In genomic region chr17:56665864-56666263, GRCh38 we compare ENCODE assay signal across 22 cellular contexts.
DNase-seq lines count a peak whose midpoint lies in the region; ATAC-seq, FAIRE-seq and TF ChIP-seq lines count a peak whose summit lies in the region.
"Had no signal": no experiment of that assay in that cellular context is flagged by ENCODE, and none has a peak within 500 bp of the region (broad histone marks: within the 10 kb centered on the region; RNA-seq: fewer than 3 reads in every experiment).

No MANE protein-coding gene starts in this region.

- H3K4me1 ChIP-seq in psoas muscle, result peaks cover 8% of the 10 kb centered on the region
- H3K4me1 ChIP-seq: BLaER1, SJSA1 had no signal

- ATAC-seq in psoas muscle, result peak; percentile 32 to 85 (median 53)
- ATAC-seq in GM18858 (IDR thresholded peaks at IDR 0.05; ENCODE audit: unreplicated experiment), result no peak
- ATAC-seq: GM12878, Right ventricle myocardium inferior had no signal

- DNase-seq in DMS 273 treated with DMSO at 0.1 percent for 48 hours (lab: John Stamatoyannopoulos, UW) (peak; percentile 66), HTR-8/SVneo (ENCODE audit: insufficient read length, low spot score) (no peak), cerebellum (ENCODE audit: low spot score) (peak; percentile 28), psoas muscle (no peak), head of caudate nucleus (no peak), brain microvascular endothelial cell (no peak)
- DNase-seq: CD4-positive, alpha-beta T cell; COR-L47; DND-41; GOT3; HCEC 1CT; Karpas-422; MV-4-11; NCI-H1105 treated with DMSO at 0.1 percent for 48 hours; NCI-H187; NCI-H226; NCI-H510A treated with DMSO at 0.1 percent for 48 hours had no signal

- WGBS in psoas muscle, 3 donors, result 3 to 12% (median 9%) methylated on average over 6 of the region's 6 CpGs

- no peak overlapping the region for H3K4me3 ChIP-seq in psoas muscle
- no peak overlapping the region for H3K4me3 ChIP-seq in brain microvascular endothelial cell (ENCODE audit: low read depth, low read length)
- H3K4me3 ChIP-seq: BLaER1, GM12878, SJSA1 had no signal

- TF ChIP-seq CTCF in psoas muscle (IDR thresholded peaks at IDR 0.05) (no peak), brain microvascular endothelial cell (IDR thresholded peaks at IDR 0.05; ENCODE audit: low read depth, low read length, missing control alignments) (no peak)

- in situ Hi-C loops in brain microvascular endothelial cell (cut with HindIII; ENCODE audit: low pct_ligation_motif_present, low sequenced_read_pairs), result no loop called here

- H3K9me3 ChIP-seq in psoas muscle, result no peaks in the 10 kb centered on the region
- H3K9me3 ChIP-seq: SJSA1 had no signal

- intact Hi-C loops in psoas muscle (cut with DNase I) (no loop called here), head of caudate nucleus (cut with DNase I) (no loop called here)

- H3K27ac ChIP-seq in psoas muscle (no peak overlapping the region), brain microvascular endothelial cell (no peak overlapping the region)
- H3K27ac ChIP-seq: BLaER1, SJSA1 had no signal

- H3K27me3 ChIP-seq in psoas muscle (ENCODE audit: insufficient read depth in 3 of 3, low read length in 2 of 3) (no peaks in the 10 kb centered on the region), brain microvascular endothelial cell (replicated peaks) (no peaks in the 10 kb centered on the region)
- H3K27me3 ChIP-seq: BLaER1 had no signal

- peak; percentile 74 for FAIRE-seq in HTR-8/SVneo (lab: Jason Lieb, UNC)
- FAIRE-seq: GM12878 had no signal

- H3K36me3 ChIP-seq in psoas muscle (ENCODE audit: insufficient read depth in 1 of 2, low read depth in 1 of 2) (no peaks in the 10 kb centered on the region), brain microvascular endothelial cell (replicated peaks) (no peaks in the 10 kb centered on the region)
- H3K36me3 ChIP-seq: BLaER1, SJSA1 had no signal

Comparison
In these comparisons a context has a peak if more than half of its experiments do, and no peak if none do; other contexts are left out.
1. DNase-seq: peak in DMS 273 treated with DMSO at 0.1 percent for 48 hours (single experiment) and cerebellum (single experiment); none in HTR-8/SVneo (single experiment), psoas muscle (0 of 2), head of caudate nucleus (0 of 42) and brain microvascular endothelial cell (single experiment).